ENCODE assay signal across 16 cellular contexts in the genomic region with DNA sequence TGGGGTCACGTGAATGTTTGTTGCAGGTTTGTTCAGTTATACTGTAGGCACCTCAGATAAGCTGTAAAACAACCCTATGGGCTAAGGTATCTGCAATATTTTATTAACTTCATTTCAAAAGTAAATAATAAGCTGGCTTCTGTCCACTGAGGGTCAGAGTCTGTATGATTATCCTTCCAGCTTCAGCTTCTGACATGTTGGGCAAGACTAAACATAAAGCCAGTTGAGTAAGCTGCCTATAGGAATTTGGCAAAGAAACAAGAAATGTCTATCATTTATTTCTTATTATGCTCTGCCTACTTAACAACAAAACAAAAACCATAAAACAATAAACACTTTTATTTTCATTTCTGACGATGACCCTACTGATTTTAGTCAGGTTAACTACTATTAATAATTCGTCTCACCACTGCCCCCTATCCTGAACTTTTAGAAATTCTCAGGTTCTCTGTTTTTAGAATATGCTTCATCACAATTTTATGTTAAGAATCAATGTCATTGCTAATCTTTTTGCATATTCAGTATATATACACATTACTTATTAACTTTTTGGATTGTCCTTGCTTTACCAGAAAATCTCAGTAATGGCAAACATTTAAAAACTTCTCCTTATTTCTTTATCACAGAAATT.
DNase-seq lines count a peak whose midpoint lies in the region; ATAC-seq, FAIRE-seq and TF ChIP-seq lines count a peak whose summit lies in the region.
"Had no signal": no experiment of that assay in that cellular context is flagged by ENCODE, and none has a peak within 500 bp of the region (broad histone marks: within the 10 kb centered on the region; RNA-seq: fewer than 3 reads in every experiment).

No MANE protein-coding gene starts in this region.

- H3K27ac ChIP-seq in right lobe of liver (no peak overlapping the region), upper lobe of right lung (no peak overlapping the region), tibial nerve (no peak overlapping the region)
- H3K27ac ChIP-seq: right atrium auricular region had no signal

- TF ChIP-seq CTCF in D721Med (IDR thresholded peaks at IDR 0.05; ENCODE audit: insufficient read depth, missing control alignments), result peak; percentile 32
- TF ChIP-seq CTCF in HFFc6 (IDR thresholded peaks at IDR 0.05), result peak; percentile 67
- TF ChIP-seq CTCF in right lobe of liver (IDR thresholded peaks at IDR 0.05), result peak in 3 of 4 donors; percentile 38 to 47 (median 46)
- TF ChIP-seq CTCF in upper lobe of right lung (IDR thresholded peaks at IDR 0.05), result no peak
- TF ChIP-seq CTCF in tibial nerve (IDR thresholded peaks at IDR 0.05), result no peak
- TF ChIP-seq CTCF in lower leg skin (IDR thresholded peaks at IDR 0.05), result no peak

- intact Hi-C loops in right lobe of liver (cut with DNase I), result no loop called here
- intact Hi-C loops in upper lobe of right lung (cut with DNase I), result no loop called here
- intact Hi-C loops in lower leg skin (cut with DNase I; ENCODE audit: low total_unique reads), result no loop called here

- H3K36me3 Mint-ChIP-seq in HFFc6 (ENCODE audit: low read depth), result no peaks in the 10 kb centered on the region
- H3K36me3 Mint-ChIP-seq: activated naive CD4-positive, alpha-beta T cell treated with anti-CD3 and anti-CD28 coated beads, Interleukin-2, amount 10 ng/mL, durations not matched to agents 7 days and 5 days; CD4-positive, alpha-beta memory T cell had no signal

- H3K27ac Mint-ChIP-seq in HFFc6, result no peak overlapping the region
- H3K27ac Mint-ChIP-seq: activated naive CD4-positive, alpha-beta T cell treated with anti-CD3 and anti-CD28 coated beads, Interleukin-2, amount 10 ng/mL, durations not matched to agents 7 days and 5 days; CD4-positive, alpha-beta memory T cell had no signal

- no peaks in the 10 kb centered on the region for H3K9me3 Mint-ChIP-seq in HFFc6
- H3K9me3 Mint-ChIP-seq: activated naive CD4-positive, alpha-beta T cell treated with anti-CD3 and anti-CD28 coated beads, Interleukin-2, amount 10 ng/mL, durations not matched to agents 7 days and 5 days had no signal

- TF ChIP-seq EP300 in tibial nerve (IDR thresholded peaks at IDR 0.05), result no peak

- DNase-seq in D721Med (ENCODE audit: insufficient read length, low spot score) (no peak), HFFc6 (no peak), adipocyte (ENCODE audit: low read depth) (peak; percentile 14), right lobe of liver (no peak), upper lobe of right lung (no peak), tibial nerve (ENCODE audit: low spot score in 2 of 2) (no peak), lower leg skin (ENCODE audit: low spot score in 2 of 2) (no peak)
- DNase-seq: activated naive CD4-positive, alpha-beta T cell treated with anti-CD3 and anti-CD28 coated beads, Interleukin-2, amount 10 ng/mL, durations not matched to agents 7 days and 5 days; CD4-positive, alpha-beta memory T cell; islet precursor cell; stomach; T-helper 2 cell had no signal

- peaks cover 4% of the 10 kb centered on the region; the same call in 1 of the 2 replicates for H3K27me3 Mint-ChIP-seq in HFFc6 (ENCODE audit: insufficient read depth)
- H3K27me3 Mint-ChIP-seq: activated naive CD4-positive, alpha-beta T cell treated with anti-CD3 and anti-CD28 coated beads, Interleukin-2, amount 10 ng/mL, durations not matched to agents 7 days and 5 days; CD4-positive, alpha-beta memory T cell had no signal

- H3K36me3 ChIP-seq in adipocyte (ENCODE audit: control insufficient read depth, insufficient read depth, low read length, severe bottlenecking) (no peaks in the 10 kb centered on the region), right lobe of liver (no peaks in the 10 kb centered on the region), upper lobe of right lung (no peaks in the 10 kb centered on the region), tibial nerve (no peaks in the 10 kb centered on the region)
- H3K36me3 ChIP-seq: right atrium auricular region, stomach had no signal

- no peak overlapping the region for H3K4me3 ChIP-seq in adipocyte (ENCODE audit: low read length)
- H3K4me3 ChIP-seq in right lobe of liver, result no peak overlapping the region
- H3K4me3 ChIP-seq in upper lobe of right lung, result no peak overlapping the region
- H3K4me3 ChIP-seq in tibial nerve, result no peak overlapping the region
- H3K4me3 ChIP-seq in lower leg skin (ENCODE audit: low read depth, poor library complexity, severe bottlenecking), result no peak overlapping the region
- H3K4me3 ChIP-seq: right atrium auricular region, stomach had no signal

- no peaks in the 10 kb centered on the region for H3K9me3 ChIP-seq in adipocyte (ENCODE audit: control insufficient read depth, low read length)
- H3K9me3 ChIP-seq in right lobe of liver, result no peaks in the 10 kb centered on the region
- H3K9me3 ChIP-seq in upper lobe of right lung, result no peaks in the 10 kb centered on the region
- no peaks in the 10 kb centered on the region for H3K9me3 ChIP-seq in tibial nerve
- H3K9me3 ChIP-seq: right atrium auricular region, stomach had no signal

- TF ChIP-seq POLR2A in right lobe of liver (IDR thresholded peaks at IDR 0.05) (no peak), tibial nerve (IDR thresholded peaks at IDR 0.05) (no peak), lower leg skin (IDR thresholded peaks at IDR 0.05) (no peak)

- H3K27me3 ChIP-seq in adipocyte (replicated peaks; ENCODE audit: control insufficient read depth, insufficient read depth, low read length) (no peaks in the 10 kb centered on the region), right lobe of liver (no peaks in the 10 kb centered on the region), upper lobe of right lung (no peaks in the 10 kb centered on the region), tibial nerve (no peaks in the 10 kb centered on the region)
- H3K27me3 ChIP-seq: right atrium auricular region, stomach had no signal

- H3K4me1 ChIP-seq in adipocyte (ENCODE audit: control insufficient read depth, insufficient read depth, low read length), result peaks cover 22% of the 10 kb centered on the region
- H3K4me1 ChIP-seq in right lobe of liver, result peaks cover 0 to 5% (median 2%) of the 10 kb centered on the region in 4 donors
- H3K4me1 ChIP-seq in upper lobe of right lung, result no peaks in the 10 kb centered on the region
- H3K4me1 ChIP-seq in tibial nerve, result peaks cover 0 to 19% (median 0%) of the 10 kb centered on the region in 4 donors
- H3K4me1 ChIP-seq: right atrium auricular region had no signal

- H3K4me1 Mint-ChIP-seq in HFFc6 (ENCODE audit: low read depth), result peaks cover 28% of the 10 kb centered on the region; the same call in 1 of the 2 replicates
- H3K4me1 Mint-ChIP-seq: activated naive CD4-positive, alpha-beta T cell treated with anti-CD3 and anti-CD28 coated beads, Interleukin-2, amount 10 ng/mL, durations not matched to agents 7 days and 5 days; CD4-positive, alpha-beta memory T cell had no signal

- peak; percentile 63 for FAIRE-seq in D721Med (lab: Jason Lieb, UNC)
- FAIRE-seq: H54, HTR-8/SVneo had no signal

- H3K4me3 Mint-ChIP-seq in HFFc6, result no peak overlapping the region
- H3K4me3 Mint-ChIP-seq: activated naive CD4-positive, alpha-beta T cell treated with anti-CD3 and anti-CD28 coated beads, Interleukin-2, amount 10 ng/mL, durations not matched to agents 7 days and 5 days; CD4-positive, alpha-beta memory T cell had no signal

- ATAC-seq in right lobe of liver (peak in 2 of 4 donors; percentile 39 to 44), upper lobe of right lung (no peak), HG03565 (IDR thresholded peaks at IDR 0.05; ENCODE audit: unreplicated experiment) (no peak)

- WGBS in right lobe of liver (ENCODE audit: insufficient coverage, low coverage, low lambda C conversion rate, missing lambda C conversion rate), result 49% methylated on average over 3 of the region's 3 CpGs
- WGBS in tibial nerve, 2 donors, result 68 to 70% methylated on average over 3 of the region's 3 CpGs
- WGBS in lower leg skin, 2 donors, result 48 to 53% methylated on average over 3 of the region's 3 CpGs

- H3K9ac ChIP-seq in adipocyte (ENCODE audit: low read length), result no peak overlapping the region

Comparison
In these comparisons a context has a peak if more than half of its experiments do, and no peak if none do; other contexts are left out.
1. CTCF ChIP-seq: peak in D721Med (single experiment), HFFc6 (single experiment) and right lobe of liver (3 of 4); none in upper lobe of right lung (single experiment), tibial nerve (0 of 5) and lower leg skin (0 of 3).